ENCODE assay signal across 8 cellular contexts in the genomic region with DNA sequence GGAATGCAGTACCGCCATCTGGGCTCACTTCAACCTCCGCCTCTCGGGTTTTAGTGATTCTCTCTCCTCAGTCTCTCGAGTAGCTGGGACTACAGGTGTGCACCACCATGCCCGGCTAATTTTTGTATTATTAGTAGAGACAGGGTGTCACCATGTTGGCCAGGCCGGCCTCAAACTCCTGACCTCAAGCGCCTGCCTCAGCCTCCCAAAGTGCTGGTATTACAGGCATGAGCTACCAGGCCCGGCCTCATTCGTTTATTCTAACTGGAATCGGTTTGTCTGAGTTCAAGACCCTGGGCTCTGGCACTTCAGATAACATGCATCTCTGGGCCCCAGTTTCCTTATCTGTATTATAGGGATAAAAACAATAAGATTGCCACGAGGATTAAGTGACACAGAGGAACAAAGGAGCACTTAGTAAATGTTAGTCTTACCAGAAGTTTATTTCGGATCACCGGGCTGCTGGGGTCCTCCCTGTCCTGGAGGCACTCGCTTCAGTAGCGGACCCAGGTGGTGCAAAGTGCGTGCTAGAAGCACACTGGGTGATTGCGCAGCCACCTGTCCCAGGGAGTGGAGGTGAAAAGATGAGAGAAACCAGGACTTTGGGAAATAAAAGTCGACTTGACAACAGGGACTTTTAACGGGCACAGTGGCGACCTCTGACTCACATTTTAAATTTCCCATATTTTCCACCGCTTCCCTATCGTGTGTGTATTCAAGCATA. TPM values are rescaled to one million over a fixed set of nuclear protein-coding genes. Genes with fewer than 3 reads are reported as not detected.
DNase-seq lines count a peak whose midpoint lies in the region; ATAC-seq and TF ChIP-seq lines count a peak whose summit lies in the region.

No MANE protein-coding gene starts in this region.

- WGBS in mammary epithelial cell (ENCODE audit: low coverage, missing lambda C conversion rate): 38% methylated on average over 19 of the region's 22 CpGs
- 25% methylated on average over 22 of the region's 22 CpGs for WGBS in right lobe of liver (ENCODE audit: insufficient coverage, low coverage, low lambda C conversion rate, missing lambda C conversion rate)
- 61% methylated on average over 22 of the region's 22 CpGs for WGBS in thymus

- no peak for TF ChIP-seq POLR2A in right lobe of liver (IDR thresholded peaks at IDR 0.05)

- H2AFZ ChIP-seq in Karpas-422 (ENCODE audit: low read length) (no peak overlapping the region), mammary epithelial cell (ENCODE audit: low read depth, low read length) (peak overlapping the region; percentile 83)

- intact Hi-C loops in mammary epithelial cell (cut with micrococcal nuclease) (loop anchor here (2.0 kb wide), 2 partner anchors 39 to 47 kb away; no protein-coding TSS in a partner anchor), right lobe of liver (cut with DNase I) (no loop called here)

- H3K27me3 ChIP-seq in Karpas-422 (ENCODE audit: low read length) (no peaks in the 10 kb centered on the region), mammary epithelial cell (ENCODE audit: insufficient read depth, low read length) (no peaks in the 10 kb centered on the region), right lobe of liver (no peaks in the 10 kb centered on the region), thymus (ENCODE audit: control insufficient read depth, insufficient read depth) (no peaks in the 10 kb centered on the region)

- peaks cover 31% of the 10 kb centered on the region for H3K79me2 ChIP-seq in Karpas-422 (ENCODE audit: low read length)
- no peaks in the 10 kb centered on the region for H3K79me2 ChIP-seq in mammary epithelial cell (ENCODE audit: insufficient read depth, low read length)

- peaks cover 21% of the 10 kb centered on the region for H3K4me1 ChIP-seq in Karpas-422 (ENCODE audit: low read length)
- peaks cover 13% of the 10 kb centered on the region for H3K4me1 ChIP-seq in mammary epithelial cell (ENCODE audit: insufficient read depth, low read length)
- H3K4me1 ChIP-seq in right lobe of liver: peaks cover 0 to 92% (median 26%) of the 10 kb centered on the region in 4 donors
- H3K4me1 ChIP-seq in thymus (ENCODE audit: control insufficient read depth, insufficient read depth, low read length): peaks cover 2% of the 10 kb centered on the region

- H3K36me3 ChIP-seq in Karpas-422 (ENCODE audit: insufficient read depth, low read length) (no peaks in the 10 kb centered on the region), mammary epithelial cell (ENCODE audit: insufficient read depth, low read length) (no peaks in the 10 kb centered on the region), right lobe of liver (peaks cover 0 to 1% (median 0%) of the 10 kb centered on the region in 4 donors), thymus (ENCODE audit: control insufficient read depth, insufficient read depth) (no peaks in the 10 kb centered on the region)

- no peak overlapping the region; the same call in 1 of the 2 replicates for H3K9ac ChIP-seq in Karpas-422 (ENCODE audit: low read length)
- H3K9ac ChIP-seq in mammary epithelial cell (ENCODE audit: insufficient read depth, low read length): no peak overlapping the region

- dilution Hi-C loops in mammary epithelial cell (cut with HindIII; ENCODE audit: low sequenced_read_pairs): no loop called here

- H3K9me3 ChIP-seq in Karpas-422 (ENCODE audit: low read length) (no peaks in the 10 kb centered on the region), mammary epithelial cell (replicated peaks; ENCODE audit: insufficient read depth, low read length) (no peaks in the 10 kb centered on the region), right lobe of liver (no peaks in the 10 kb centered on the region), thymus (ENCODE audit: control insufficient read depth) (no peaks in the 10 kb centered on the region)

- H4K20me1 ChIP-seq in Karpas-422 (ENCODE audit: insufficient read depth, low read depth, low read length) (no peaks in the 10 kb centered on the region), mammary epithelial cell (ENCODE audit: insufficient read depth, low read length) (no peaks in the 10 kb centered on the region)

- CTCF ChIA-PET in AG04449 (lab: Yijun Ruan, JAX) (interaction anchor here (0.9 kb wide), 1 partner anchor 42 kb away, joined by 4 read pairs; no protein-coding TSS in a partner anchor), mammary epithelial cell (lab: Charles Lee; ENCODE audit: low non-redundant PET) (interaction anchor here (0.6 kb wide), 1 partner anchor 19 kb away, joined by 3 read pairs; no protein-coding TSS in a partner anchor)

- no TSS peak for BruUV-seq in mammary epithelial cell (replicated peaks; lab: Mats Ljungman, UMichigan)

- no peaks in the 10 kb centered on the region for H3K9me2 ChIP-seq in Karpas-422 (replicated peaks; ENCODE audit: insufficient read depth, low read length)

- POLR2A ChIA-PET in AG04449 (lab: Yijun Ruan, JAX): no interaction called here

- peak overlapping the region; percentile 67 for H3K4me3 ChIP-seq in AG04449 (ENCODE audit: low read depth, low read length)
- H3K4me3 ChIP-seq in Karpas-422 (ENCODE audit: low read length): peak overlapping the region; percentile 78; the same call in 1 of the 2 replicates
- H3K4me3 ChIP-seq in mammary epithelial cell (replicated peaks in 1 of 3; ENCODE audit: insufficient read depth in 1 of 3, low read depth in 2 of 3, low read length in 3 of 3): peak overlapping the region; percentile 33 to 48 (median 40)
- peak overlapping the region; percentile 50 to 58 (median 52) for H3K4me3 ChIP-seq in right lobe of liver
- peak overlapping the region; percentile 60 for H3K4me3 ChIP-seq in thymus (ENCODE audit: low read length)

- H3K4me2 ChIP-seq in Karpas-422 (ENCODE audit: low read depth, low read length, poor library complexity, severe bottlenecking): peak overlapping the region; percentile 89
- peak overlapping the region; percentile 99 for H3K4me2 ChIP-seq in mammary epithelial cell (ENCODE audit: insufficient read depth, low read depth, low read length)

- ATAC-seq in right lobe of liver (peak; percentile 52 to 65 (median 60)), HG02938 (IDR thresholded peaks at IDR 0.05; ENCODE audit: unreplicated experiment) (no peak)

- TF ChIP-seq CTCF in AG04449 (IDR thresholded peaks at IDR 0.05; ENCODE audit: insufficient read depth, low read length, missing control alignments): no peak
- no peak for TF ChIP-seq CTCF in mammary epithelial cell (conservative IDR thresholded peaks at IDR 0.05 in 1 of 2, IDR thresholded peaks at IDR 0.05 in 1 of 2; ENCODE audit: extremely low read depth in 1 of 2, insufficient read depth in 1 of 2, low read depth in 1 of 2, low read length in 2 of 2)
- no peak for TF ChIP-seq CTCF in right lobe of liver (IDR thresholded peaks at IDR 0.05)

- in situ Hi-C loops in mammary epithelial cell (cut with MboI; ENCODE audit: low sequenced_read_pairs in 2 of 2): no loop called here

- H3K27ac ChIP-seq in Karpas-422 (ENCODE audit: low read length): no peak overlapping the region
- no peak overlapping the region for H3K27ac ChIP-seq in mammary epithelial cell (ENCODE audit: insufficient read depth, low read depth, low read length)
- peak overlapping the region; percentile 50 to 75 (median 58) for H3K27ac ChIP-seq in right lobe of liver
- no peak overlapping the region for H3K27ac ChIP-seq in thymus (ENCODE audit: low read depth)

- DNase-seq in AG04449 (ENCODE audit: low read depth, low spot score): no peak
- DNase-seq in Karpas-422: no peak
- peak; percentile 3 for DNase-seq in mammary epithelial cell
- DNase-seq in right lobe of liver: peak; percentile 55 to 77 (median 73)
- DNase-seq in NCI-H1092 treated with DMSO at 0.1 percent for 48 hours (lab: John Stamatoyannopoulos, UW): no peak
- no peak for DNase-seq in hippocampal formation (lab: John Stamatoyannopoulos, UW)

RNA-seq across cellular contexts. Expression of a gene that starts 37.5 kb away (rescaled TPM):
- total RNA-seq in Karpas-422 (2014; rRNA removed; shearing (Covaris generic); ENCODE audit: low replicate concordance): 6.5 and 12.3 TPM in 2 replicates
- total RNA-seq in mammary epithelial cell (1 to 10 TPM; 4.7 to 6.0 TPM), right lobe of liver (100 to 1,000 TPM; 107 to 237 (median 187) TPM)
- polyA plus RNA-seq in mammary epithelial cell (1.8 TPM), thymus (9.5 TPM)
- 6.5 TPM for polyA minus RNA-seq in mammary epithelial cell

RNA-seq across cellular contexts. Expression of a gene that starts 56.5 kb away (rescaled TPM):
- total RNA-seq in Karpas-422 (2014; rRNA removed; shearing (Covaris generic); ENCODE audit: low replicate concordance): 28.8 and 31.6 TPM in 2 replicates
- total RNA-seq in mammary epithelial cell (10 to 100 TPM; 34.2 to 37.7 TPM), right lobe of liver (10 to 100 TPM; 16.3 to 42.7 (median 21.2) TPM)
- polyA plus RNA-seq in mammary epithelial cell (38.6 TPM), thymus (14.1 TPM)
- polyA minus RNA-seq in mammary epithelial cell: 32.7 TPM

Comparison
In these comparisons a context has a peak if more than half of its experiments do, and no peak if none do; other contexts are left out.
1. DNase-seq: peak in mammary epithelial cell (single experiment) and right lobe of liver (3 of 3); none in AG04449 (single experiment), Karpas-422 (single experiment), NCI-H1092 treated with DMSO at 0.1 percent for 48 hours (single experiment) and hippocampal formation (0 of 2).
2. H3K27ac ChIP-seq: peak in right lobe of liver (3 of 3); none in Karpas-422 (single experiment), mammary epithelial cell (single experiment) and thymus (single experiment).
3. Peak in every context shown above with its lines, with median percentiles within 50 percentile points of each other: H3K4me3 ChIP-seq.